In genomic region chr10:47098238-47098637, GRCh38 we compare ENCODE assay signal across 7 cellular contexts.
"Had no signal": no experiment of that assay in that cellular context is flagged by ENCODE, and none has a peak within 500 bp of the region (broad histone marks: within the 10 kb centered on the region; RNA-seq: fewer than 3 reads in every experiment).

No MANE protein-coding gene starts in this region.

- H3K36me3 Mint-ChIP-seq: IgD-negative memory B cell had no signal

- ATAC-seq: HepG2 had no signal

- H3K4me1 Mint-ChIP-seq: IgD-negative memory B cell had no signal

- DNase-seq: IMR-90, KBM-7, KG1 had no signal

- H3K27ac Mint-ChIP-seq: IgD-negative memory B cell had no signal

- H3K27ac ChIP-seq: HL-60 had no signal

- FAIRE-seq: HepG2, HTR-8/SVneo had no signal

- H3K4me3 Mint-ChIP-seq: IgD-negative memory B cell had no signal
